12 cellular contexts compared by ENCODE assay signal in the genomic region with DNA sequence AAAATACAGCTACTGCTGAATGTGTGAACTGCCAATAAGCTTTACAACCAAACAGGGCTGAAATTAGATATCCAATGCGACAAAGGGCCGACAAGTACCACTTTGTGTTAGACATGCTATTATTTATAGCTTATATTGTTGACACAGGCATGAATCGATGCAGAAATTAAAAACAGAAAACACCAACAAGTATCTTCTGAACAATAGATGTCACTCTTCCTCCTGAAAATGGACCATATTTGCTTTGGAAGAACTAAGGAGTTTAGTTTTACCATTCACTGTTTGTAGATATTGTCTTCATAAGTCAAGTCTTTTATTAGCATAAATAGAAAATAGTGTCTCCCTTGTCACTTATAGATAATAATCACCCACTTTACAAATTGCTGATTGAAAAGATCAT.
DNase-seq lines count a peak whose midpoint lies in the region; ATAC-seq and TF ChIP-seq lines count a peak whose summit lies in the region.
"Had no signal": no experiment of that assay in that cellular context is flagged by ENCODE, and none has a peak within 500 bp of the region (broad histone marks: within the 10 kb centered on the region; RNA-seq: fewer than 3 reads in every experiment).

No MANE protein-coding gene starts in this region.

- H3K27me3 ChIP-seq in H9 (ENCODE audit: insufficient read depth, low read length) = no peaks in the 10 kb centered on the region
- H3K27me3 ChIP-seq: tibial artery had no signal

- no peak overlapping the region for H4K91ac ChIP-seq in H9 (ENCODE audit: insufficient read length, low read depth, low read length)

- H3K9ac ChIP-seq in H9 (ENCODE audit: extremely low read depth, insufficient read length, low read length) = no peak overlapping the region

- H3K18ac ChIP-seq in H9 (ENCODE audit: insufficient read length, low read depth, low read length) = no peak overlapping the region

- H3K9me3 ChIP-seq in H9 (ENCODE audit: control insufficient read depth, low read depth, low read length) = no peaks in the 10 kb centered on the region
- H3K9me3 ChIP-seq: tibial artery had no signal

- no peaks in the 10 kb centered on the region for H3K4me1 ChIP-seq in H9 (ENCODE audit: insufficient read depth, low read length)
- H3K4me1 ChIP-seq: tibial artery had no signal

- H3K27ac ChIP-seq in H9 (ENCODE audit: insufficient read length, low read depth, low read length) = no peak overlapping the region
- H3K27ac ChIP-seq: epithelial cell of prostate, tibial artery had no signal

- no peak overlapping the region for H3K27ac Mint-ChIP-seq in H9
- H3K27ac Mint-ChIP-seq: activated naive CD4-positive, alpha-beta T cell treated with anti-CD3 and anti-CD28 coated beads, Interleukin-2, amount 10 ng/mL, durations not matched to agents 7 days and 5 days had no signal

- H3K4me1 Mint-ChIP-seq in H9 = no peaks in the 10 kb centered on the region
- H3K4me1 Mint-ChIP-seq: activated naive CD4-positive, alpha-beta T cell treated with anti-CD3 and anti-CD28 coated beads, Interleukin-2, amount 10 ng/mL, durations not matched to agents 7 days and 5 days had no signal

- no peak overlapping the region for H2BK120ac ChIP-seq in H9 (ENCODE audit: low read depth, low read length, poor library complexity, severe bottlenecking)

- H3K4me3 Mint-ChIP-seq in H9 = no peak overlapping the region
- H3K4me3 Mint-ChIP-seq: activated naive CD4-positive, alpha-beta T cell treated with anti-CD3 and anti-CD28 coated beads, Interleukin-2, amount 10 ng/mL, durations not matched to agents 7 days and 5 days had no signal

- H3K56ac ChIP-seq in H9 (ENCODE audit: insufficient read length, low read depth, low read length) = no peak overlapping the region

- peaks cover 0 to 8% (median 0%) of the 10 kb centered on the region in 3 experiments; a peak in 3 of 7 replicates for H3K36me3 Mint-ChIP-seq in H9 (ENCODE audit: insufficient read depth in 1 of 3, low read depth in 3 of 3)
- H3K36me3 Mint-ChIP-seq: activated naive CD4-positive, alpha-beta T cell treated with anti-CD3 and anti-CD28 coated beads, Interleukin-2, amount 10 ng/mL, durations not matched to agents 7 days and 5 days had no signal

- H2AK5ac ChIP-seq in H9 (ENCODE audit: insufficient read length, low read length) = no peak overlapping the region

- no peaks in the 10 kb centered on the region for H3K79me2 ChIP-seq in H9 (ENCODE audit: insufficient read depth, low read length)

- H3K23ac ChIP-seq in H9 (ENCODE audit: insufficient read length, low read depth, low read length) = no peak overlapping the region

- WGBS in H9 (ENCODE audit: extremely low coverage, insufficient read length, low lambda C conversion rate) = no CpG with 5 or more reads among the region's 3 CpGs

- H2BK20ac ChIP-seq in H9 (ENCODE audit: low read depth, low read length, poor library complexity, severe bottlenecking) = no peak overlapping the region

- no peaks in the 10 kb centered on the region for H3K79me1 ChIP-seq in H9 (ENCODE audit: insufficient read depth, low read depth, low read length, poor library complexity, severe bottlenecking)

- no peak for TF ChIP-seq CTCF in H9 (conservative IDR thresholded peaks at IDR 0.05)

- ATAC-seq in HG02870 (IDR thresholded peaks at IDR 0.05; ENCODE audit: unreplicated experiment) (no peak), HG03521 (IDR thresholded peaks at IDR 0.05; ENCODE audit: unreplicated experiment) (no peak)

- no peak overlapping the region for H2AFZ ChIP-seq in H9 (ENCODE audit: low read length)

- no peak overlapping the region for H3K14ac ChIP-seq in H9 (ENCODE audit: insufficient read depth, low read length)

- no peak overlapping the region for H2BK15ac ChIP-seq in H9 (ENCODE audit: low read depth, low read length)

- H4K20me1 ChIP-seq in H9 (ENCODE audit: control insufficient read depth, insufficient read depth, insufficient read length) = no peaks in the 10 kb centered on the region

- H3K23me2 ChIP-seq in H9 (ENCODE audit: insufficient read length, low read depth, low read length, poor library complexity, severe bottlenecking) = no peaks in the 10 kb centered on the region

- H3K4ac ChIP-seq in H9 (ENCODE audit: low read depth, low read length) = no peak overlapping the region

- H3K9me3 Mint-ChIP-seq in H9 = peaks cover 8% of the 10 kb centered on the region in 2 experiments; a peak in 4 of 5 replicates

- H2BK5ac ChIP-seq in H9 (ENCODE audit: insufficient read length, low read length) = no peak overlapping the region

- H4K5ac ChIP-seq in H9 (ENCODE audit: insufficient read length, low read depth, low read length) = no peak overlapping the region

- H3K27me3 Mint-ChIP-seq in H9 (ENCODE audit: low read depth) = peaks cover 2% of the 10 kb centered on the region
- H3K27me3 Mint-ChIP-seq: activated naive CD4-positive, alpha-beta T cell treated with anti-CD3 and anti-CD28 coated beads, Interleukin-2, amount 10 ng/mL, durations not matched to agents 7 days and 5 days had no signal

- H3T11ph ChIP-seq in H9 (ENCODE audit: low read length) = no peak overlapping the region

- H4K8ac ChIP-seq in H9 (replicated peaks; ENCODE audit: insufficient read length, low read depth, low read length) = no peak overlapping the region

- peak; percentile 13 for DNase-seq in HCEC 1CT
- DNase-seq in NCI-H187 (lab: John Stamatoyannopoulos, UW) = peak; percentile 8 to 12
- peak; percentile 82 for DNase-seq in SHP77 treated with DMSO at 0.1 percent for 48 hours (lab: John Stamatoyannopoulos, UW)
- DNase-seq in myocyte (ENCODE audit: low read depth) = peak; percentile 17
- no peak for DNase-seq in H9
- DNase-seq: activated naive CD4-positive, alpha-beta T cell treated with anti-CD3 and anti-CD28 coated beads, Interleukin-2, amount 10 ng/mL, durations not matched to agents 7 days and 5 days; cerebellar nuclear complex; mesendoderm; tibial artery had no signal

- no peak overlapping the region for H3K4me2 ChIP-seq in H9 (ENCODE audit: insufficient read depth, insufficient read length, low read length)

- no peak overlapping the region for H2BK12ac ChIP-seq in H9 (ENCODE audit: insufficient read length, low read depth, low read length)
